20 cellular contexts compared by ENCODE assay signal in genomic region chr1:39755965-39756659, GRCh38. TPM values are rescaled to one million over a fixed set of nuclear protein-coding genes. Genes with fewer than 3 reads are reported as not detected.
"Had no signal": no experiment of that assay in that cellular context is flagged by ENCODE, and none has a peak within 500 bp of the region (broad histone marks: within the 10 kb centered on the region; RNA-seq: fewer than 3 reads in every experiment).

No MANE protein-coding gene starts in this region.

- H2AFZ ChIP-seq: parathyroid adenoma had no signal

- H3K4me1 ChIP-seq: left lung, parathyroid adenoma, vagina had no signal

- H3K27me3 ChIP-seq: brain microvascular endothelial cell, heart left ventricle, left lung, tibial artery, vagina had no signal

- ATAC-seq: activated CD4-positive, alpha-beta T cell treated with anti-CD3 and anti-CD28 coated beads for 36 hours; left lung had no signal

- H3K79me2 ChIP-seq: parathyroid adenoma had no signal

- H3K27ac Mint-ChIP-seq: activated CD4-positive, alpha-beta T cell treated with anti-CD3 and anti-CD28 coated beads for 36 hours; activated naive CD4-positive, alpha-beta T cell treated with anti-CD3 and anti-CD28 coated beads, Interleukin-2, amount 50 U/mL, for 24 hours; memory B cell had no signal

- H3K4me3 ChIP-seq: heart left ventricle, left lung, tibial artery, vagina had no signal

- DNase-seq: activated CD4-positive, alpha-beta T cell treated with anti-CD3 and anti-CD28 coated beads for 36 hours; activated T-cell treated with anti-CD3 and anti-CD28 coated beads for 4 hours; amygdala; brain microvascular endothelial cell; foreskin melanocyte; heart left ventricle; left lung; retina; stimulated activated CD4-positive, alpha-beta T cell treated with anti-CD3 and anti-CD28 coated beads, Interleukin-4, amount 100 ng/mL, for 1 hour; stimulated activated CD8-positive, alpha-beta memory T cell treated with anti-CD3 and anti-CD28 coated beads, Interleukin-4, amount 100 ng/mL, for 48 hours; T-helper 1 cell; tibial artery had no signal

- H3K27me3 Mint-ChIP-seq: activated CD4-positive, alpha-beta T cell treated with anti-CD3 and anti-CD28 coated beads for 36 hours; activated naive CD4-positive, alpha-beta T cell treated with anti-CD3 and anti-CD28 coated beads, Interleukin-2, amount 50 U/mL, for 24 hours; memory B cell had no signal

- H3K27ac ChIP-seq: brain microvascular endothelial cell, heart left ventricle, left lung, parathyroid adenoma, tibial artery, vagina, VCaP had no signal

- H3K9me3 ChIP-seq: heart left ventricle, left lung, tibial artery, vagina had no signal

- FAIRE-seq: endometrium, islet of Langerhans had no signal

- H3K4me3 Mint-ChIP-seq: activated CD4-positive, alpha-beta T cell treated with anti-CD3 and anti-CD28 coated beads for 36 hours; activated naive CD4-positive, alpha-beta T cell treated with anti-CD3 and anti-CD28 coated beads, Interleukin-2, amount 50 U/mL, for 24 hours; memory B cell; neural crest cell had no signal

- H3K9me3 Mint-ChIP-seq: activated naive CD4-positive, alpha-beta T cell treated with anti-CD3 and anti-CD28 coated beads, Interleukin-2, amount 50 U/mL, for 24 hours; memory B cell; neural crest cell had no signal

- H3K4me1 Mint-ChIP-seq: activated CD4-positive, alpha-beta T cell treated with anti-CD3 and anti-CD28 coated beads for 36 hours; activated naive CD4-positive, alpha-beta T cell treated with anti-CD3 and anti-CD28 coated beads, Interleukin-2, amount 50 U/mL, for 24 hours; memory B cell; neural crest cell had no signal

- H3K9ac ChIP-seq: parathyroid adenoma had no signal

RNA-seq across cellular contexts. Expression of gene OXCT2, which starts 15.0 kb away (rescaled TPM):
- total RNA-seq: vagina had no signal
